11 cellular contexts compared by ENCODE assay signal in the genomic region with DNA sequence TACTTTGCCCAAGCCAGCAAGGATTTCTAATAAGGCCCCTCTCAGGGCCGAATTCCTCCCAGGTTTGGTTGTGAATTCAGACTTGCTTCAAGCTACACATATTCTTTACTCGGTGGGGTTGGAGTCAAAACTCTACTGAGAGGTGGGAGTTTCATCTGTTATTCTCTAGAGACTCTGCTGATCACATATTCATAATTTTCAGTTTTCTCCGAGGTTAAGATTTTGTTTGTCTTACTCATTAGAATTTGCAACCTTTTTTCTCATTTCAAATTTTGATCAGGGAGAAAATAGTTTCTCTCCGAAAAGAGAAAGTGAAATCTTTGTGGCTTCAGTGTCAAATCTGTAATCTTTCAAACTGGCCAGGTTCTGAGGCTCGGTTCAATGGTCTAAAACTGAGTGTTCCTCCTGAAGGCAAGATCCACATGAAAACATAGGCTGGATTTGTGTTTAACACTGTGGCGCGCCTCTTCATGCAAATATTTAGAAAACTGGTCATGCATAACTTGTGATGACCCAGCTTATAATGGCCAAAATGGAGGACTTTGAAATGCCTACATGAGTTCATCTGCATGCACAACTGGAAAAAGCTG. TPM values are rescaled to one million over a fixed set of nuclear protein-coding genes. Genes with fewer than 3 reads are reported as not detected.
DNase-seq lines count a peak whose midpoint lies in the region; ATAC-seq lines count a peak whose summit lies in the region.
"Had no signal": no experiment of that assay in that cellular context is flagged by ENCODE, and none has a peak within 500 bp of the region (broad histone marks: within the 10 kb centered on the region; RNA-seq: fewer than 3 reads in every experiment).

No MANE protein-coding gene starts in this region.

- no peaks in the 10 kb centered on the region for H3K9me2 ChIP-seq in Karpas-422 (replicated peaks; ENCODE audit: insufficient read depth, low read length)

- H3K27me3 ChIP-seq in Karpas-422 (ENCODE audit: low read length): no peaks in the 10 kb centered on the region

- H3K36me3 ChIP-seq in Karpas-422 (ENCODE audit: insufficient read depth, low read length): no peaks in the 10 kb centered on the region
- no peaks in the 10 kb centered on the region for H3K36me3 ChIP-seq in mesodermal cell (ENCODE audit: control insufficient read depth, insufficient read depth, low read length)

- no peaks in the 10 kb centered on the region for H4K20me1 ChIP-seq in Karpas-422 (ENCODE audit: insufficient read depth, low read depth, low read length)

- H3K9ac ChIP-seq in Karpas-422 (ENCODE audit: low read length): no peak overlapping the region

- peaks cover 14% of the 10 kb centered on the region for H3K4me1 ChIP-seq in Karpas-422 (ENCODE audit: low read length)
- H3K4me1 ChIP-seq in mesodermal cell (ENCODE audit: control insufficient read depth, insufficient read depth, low read length, poor library complexity, severe bottlenecking): peaks cover 24% of the 10 kb centered on the region

- H3K79me2 ChIP-seq in Karpas-422 (ENCODE audit: low read length): no peaks in the 10 kb centered on the region

- H3K4me3 ChIP-seq in Karpas-422 (ENCODE audit: low read length) (no peak overlapping the region), mesodermal cell (ENCODE audit: extremely low read depth, insufficient read depth, low read length, poor library complexity, severe bottlenecking) (no peak overlapping the region)

- peak overlapping the region; percentile 39 for H3K4me2 ChIP-seq in Karpas-422 (ENCODE audit: low read depth, low read length, poor library complexity, severe bottlenecking)

- no peak for DNase-seq in Karpas-422
- no peak for DNase-seq in SW480 (ENCODE audit: low spot score)
- DNase-seq in NCI-H2196 treated with DMSO at 0.1 percent for 48 hours (lab: John Stamatoyannopoulos, UW; ENCODE audit: unreplicated experiment): no peak
- no peak for DNase-seq in AG20443 (ENCODE audit: low spot score)

- H3K9me3 ChIP-seq in Karpas-422 (ENCODE audit: low read length) (no peaks in the 10 kb centered on the region), mesodermal cell (ENCODE audit: control insufficient read depth, low read length) (no peaks in the 10 kb centered on the region)

- H3K27ac ChIP-seq in Karpas-422 (ENCODE audit: low read length): no peak overlapping the region
- H3K27ac ChIP-seq in mesodermal cell (ENCODE audit: low read depth, low read length, severe bottlenecking): peak overlapping the region; percentile 96

- WGBS in mesodermal cell (ENCODE audit: insufficient coverage in 2 of 2), 2 experiments: 69 to 73% methylated on average over 4 of the region's 7 CpGs

- H2AFZ ChIP-seq in Karpas-422 (ENCODE audit: low read length): no peak overlapping the region

- ATAC-seq in GM18508 (IDR thresholded peaks at IDR 0.05; ENCODE audit: insufficient read depth, unreplicated experiment): peak; percentile 44
- ATAC-seq in GM21786 (IDR thresholded peaks at IDR 0.05; ENCODE audit: unreplicated experiment): peak; percentile 79
- ATAC-seq in HG03159 (IDR thresholded peaks at IDR 0.05; ENCODE audit: unreplicated experiment): no peak

RNA-seq across cellular contexts. Expression of gene GSTP1, which starts 21.5 kb away (rescaled TPM):
- 1,085 and 1,200 TPM in 2 replicates for total RNA-seq in Karpas-422 (2014; rRNA removed; shearing (Covaris generic); ENCODE audit: low replicate concordance)
- 944 TPM for polyA plus RNA-seq in mesodermal cell (2013, experiment 1 of 2)
- polyA plus RNA-seq in mesodermal cell (2013, experiment 2 of 2): 769 TPM

RNA-seq across cellular contexts. Expression of gene CABP2, which starts 38.8 kb away (rescaled TPM):
- total RNA-seq in Karpas-422 (2014; rRNA removed; shearing (Covaris generic); ENCODE audit: low replicate concordance): not detected in 2 replicates
- polyA plus RNA-seq in mesodermal cell (2013, experiment 1 of 2): not detected
- not detected for polyA plus RNA-seq in mesodermal cell (2013, experiment 2 of 2)
- total RNA-seq: LHCN-M2; natural killer cell treated with Interleukin-12 subunit alpha and Interleukin-12 subunit beta and Interleukin-15 and Interleukin-18, amount 100 ng/mL, for 72 hours; SK-MEL-5 had no signal

RNA-seq across cellular contexts. Expression of gene NDUFV1, which starts 44.7 kb away (rescaled TPM):
- total RNA-seq in Karpas-422 (2014; rRNA removed; shearing (Covaris generic); ENCODE audit: low replicate concordance): 145 and 304 TPM in 2 replicates
- polyA plus RNA-seq in mesodermal cell (2013, experiment 1 of 2): 111 TPM
- polyA plus RNA-seq in mesodermal cell (2013, experiment 2 of 2): 104 TPM

RNA-seq across cellular contexts. Expression of gene CDK2AP2, which starts 54.1 kb away (rescaled TPM):
- total RNA-seq in Karpas-422 (2014; rRNA removed; shearing (Covaris generic); ENCODE audit: low replicate concordance): 91.5 and 106 TPM in 2 replicates
- polyA plus RNA-seq in mesodermal cell (2013, experiment 1 of 2): 55.8 TPM
- polyA plus RNA-seq in mesodermal cell (2013, experiment 2 of 2): 56.3 TPM

RNA-seq across cellular contexts. Expression of gene PITPNM1, which starts 56.9 kb away (rescaled TPM):
- 79.6 and 149 TPM in 2 replicates for total RNA-seq in Karpas-422 (2014; rRNA removed; shearing (Covaris generic); ENCODE audit: low replicate concordance)
- 43.8 TPM for polyA plus RNA-seq in mesodermal cell (2013, experiment 1 of 2)
- 35.4 TPM for polyA plus RNA-seq in mesodermal cell (2013, experiment 2 of 2)
